24 cellular contexts compared by ENCODE assay signal in the genomic region with DNA sequence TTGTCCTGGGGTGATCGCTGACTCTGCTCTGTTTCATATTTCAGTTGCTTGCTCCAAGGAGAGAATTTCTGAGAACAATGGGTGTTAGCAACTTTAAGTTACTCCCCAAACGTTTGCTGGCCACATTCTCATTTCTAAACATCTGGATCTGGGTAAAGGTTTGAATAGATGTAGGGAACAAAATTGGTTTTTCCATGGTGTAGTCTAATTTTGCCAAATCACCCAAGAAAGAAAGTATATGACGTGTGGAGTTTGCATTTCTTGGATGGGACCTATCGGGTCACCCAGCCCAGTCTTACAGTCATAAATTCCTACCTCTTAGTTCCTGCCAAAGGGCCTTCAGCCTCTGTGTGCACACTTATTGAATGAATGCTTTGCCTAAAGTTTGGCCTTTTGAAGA.
"Had no signal": no experiment of that assay in that cellular context is flagged by ENCODE, and none has a peak within 500 bp of the region (broad histone marks: within the 10 kb centered on the region; RNA-seq: fewer than 3 reads in every experiment).

No MANE protein-coding gene starts in this region.

- H3K36me3 Mint-ChIP-seq: naive B cell had no signal

- H3K9me3 Mint-ChIP-seq: naive B cell had no signal

- FAIRE-seq: endothelial cell of umbilical vein, islet of Langerhans, keratinocyte had no signal

- DNase-seq: dermis blood vessel endothelial cell; dorsolateral prefrontal cortex; effector CD4-positive, alpha-beta T cell; effector memory CD4-positive, alpha-beta T cell; foreskin fibroblast; foreskin melanocyte; gastrocnemius medialis; glutamatergic neuron; head of caudate nucleus; heart right ventricle; hippocampal formation; left cardiac atrium; left lung; left ventricle myocardium superior; lower lobe of right lung; mesenchymal stem cell; mucosa of descending colon; naive B cell had no signal

- H3K4me1 Mint-ChIP-seq: naive B cell had no signal

- H3K4me3 Mint-ChIP-seq: mesothelial cell of epicardium, naive B cell had no signal

- H3K27me3 Mint-ChIP-seq: naive B cell had no signal

- H3K27ac ChIP-seq: coronary artery, dorsolateral prefrontal cortex, esophagus muscularis mucosa, gastrocnemius medialis, heart right ventricle, left lung, lower lobe of right lung had no signal

- H3K27me3 ChIP-seq: esophagus muscularis mucosa, gastrocnemius medialis, left lung had no signal

- H3K36me3 ChIP-seq: gastrocnemius medialis, heart right ventricle, left lung, lower lobe of right lung had no signal

- H3K9me3 ChIP-seq: esophagus muscularis mucosa, gastrocnemius medialis, heart right ventricle, left lung, lower lobe of right lung, mucosa of descending colon had no signal

- H3K4me1 ChIP-seq: esophagus muscularis mucosa, gastrocnemius medialis, heart right ventricle, left lung, lower lobe of right lung had no signal

- H3K4me3 ChIP-seq: coronary artery, dorsolateral prefrontal cortex, esophagus muscularis mucosa, gastrocnemius medialis, heart right ventricle, left lung, lower lobe of right lung, mucosa of descending colon had no signal

- ATAC-seq: gastrocnemius medialis, heart right ventricle, left cardiac atrium, left lung, left ventricle myocardium superior, lower lobe of right lung, mucosa of descending colon had no signal

- H3K27ac Mint-ChIP-seq: mesothelial cell of epicardium had no signal
